ENCODE assay signal across 37 cellular contexts in genomic region chr1:110957798-110958197, GRCh38.
"Had no signal": no experiment of that assay in that cellular context is flagged by ENCODE, and none has a peak within 500 bp of the region (broad histone marks: within the 10 kb centered on the region; RNA-seq: fewer than 3 reads in every experiment).

No MANE protein-coding gene starts in this region.

- H3K36me3 ChIP-seq: MG63 had no signal

- H3K27ac ChIP-seq: KMS-11 had no signal

- DNase-seq: Karpas-422, Kasumi-1, MG63, MM.1S, MV-4-11, NCI-H1048, NCI-H1092, NCI-H1092 treated with DMSO at 0.1 percent for 48 hours, NCI-H1105, NCI-H1105 treated with DMSO at 0.1 percent for 48 hours, NCI-H1417, NCI-H1417 treated with DMSO at 0.1 percent for 48 hours, NCI-H1436, NCI-H1436 treated with DMSO at 0.1 percent for 48 hours, NCI-H146, NCI-H1694, NCI-H1694 treated with DMSO at 0.1 percent for 48 hours, NCI-H187, NCI-H187 treated with DMSO at 0.1 percent for 48 hours, NCI-H1930, NCI-H2029, NCI-H2029 treated with DMSO at 0.1 percent for 48 hours, NCI-H2081, NCI-H2081 treated with DMSO at 0.1 percent for 48 hours, NCI-H2107, NCI-H2171, NCI-H2171 treated with DMSO at 0.1 percent for 48 hours, NCI-H2227 treated with DMSO at 0.1 percent for 48 hours, NCI-H226, NCI-H345, NCI-H446, NCI-H446 treated with DMSO at 0.1 percent for 48 hours, NCI-H510A, NCI-H510A treated with DMSO at 0.1 percent for 48 hours, NCI-H524, NCI-H524 treated with DMSO at 0.1 percent for 48 hours had no signal

- H3K4me2 ChIP-seq: KMS-11 had no signal

- H3K4me3 ChIP-seq: MG63 had no signal

- H3K27me3 ChIP-seq: MG63 had no signal

- H3K9ac ChIP-seq: KMS-11 had no signal
